In the genomic region with DNA sequence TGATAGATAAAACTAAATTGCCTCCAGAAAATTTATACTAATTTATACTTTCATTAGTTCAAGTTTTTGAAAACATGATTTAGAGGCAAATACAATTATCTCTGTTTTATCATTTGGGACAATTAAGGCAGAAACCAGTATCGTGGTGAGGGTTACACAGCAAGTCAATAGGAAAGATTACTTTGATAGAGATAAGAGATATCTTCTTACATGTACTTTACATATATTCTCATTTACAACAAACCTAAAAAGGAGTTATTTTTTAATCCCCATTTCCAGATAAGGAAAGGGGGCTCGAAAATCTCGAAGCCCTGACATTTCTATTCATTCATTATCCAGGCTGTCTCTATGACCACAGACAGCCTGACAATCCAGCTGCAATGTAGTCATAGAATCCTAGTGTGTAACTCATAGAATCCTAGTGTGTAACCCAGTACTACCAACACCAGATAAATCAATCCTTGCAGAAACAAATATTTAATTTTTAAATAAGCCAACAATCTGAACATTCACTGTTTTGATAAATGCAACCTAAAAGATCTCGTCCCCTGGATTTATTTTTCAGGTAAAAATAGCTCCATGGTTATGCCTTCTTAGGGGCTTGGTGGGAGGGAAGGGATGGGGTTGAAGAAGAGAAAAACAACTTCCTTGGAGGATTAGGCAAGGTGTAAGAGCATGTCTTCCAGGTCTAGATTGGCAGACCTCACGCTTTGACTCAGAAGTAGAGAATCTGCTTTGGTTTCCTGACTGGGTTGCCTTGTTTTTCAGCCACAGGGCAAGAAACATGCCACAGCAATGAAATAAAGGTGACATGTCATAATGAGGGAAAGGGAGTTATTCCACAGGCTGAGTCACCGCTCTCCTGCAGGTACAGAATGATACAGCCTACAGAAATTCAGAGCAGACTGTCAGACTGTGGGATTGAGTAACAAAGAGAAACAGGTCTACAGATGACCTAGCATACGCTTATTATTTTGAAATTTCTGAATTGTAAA, we compare ENCODE assay signal across 10 cellular contexts. TPM values are rescaled to one million over a fixed set of nuclear protein-coding genes. Genes with fewer than 3 reads are reported as not detected.
DNase-seq lines count a peak whose midpoint lies in the region; ATAC-seq and TF ChIP-seq lines count a peak whose summit lies in the region.
"Had no signal": no experiment of that assay in that cellular context is flagged by ENCODE, and none has a peak within 500 bp of the region (broad histone marks: within the 10 kb centered on the region; RNA-seq: fewer than 3 reads in every experiment).

No MANE protein-coding gene starts in this region.

- TF ChIP-seq CTCF in WERI-Rb-1 (IDR thresholded peaks at IDR 0.05; ENCODE audit: low read depth, low read length) (no peak), uterus (IDR thresholded peaks at IDR 0.05) (no peak)

- intact Hi-C loops in uterus (cut with DNase I; ENCODE audit: low total_unique reads) = no loop called here

- H3K36me3 ChIP-seq in WERI-Rb-1 (no peaks in the 10 kb centered on the region), uterus (no peaks in the 10 kb centered on the region)
- H3K36me3 ChIP-seq: vagina had no signal

- H3K27me3 ChIP-seq in WERI-Rb-1 (ENCODE audit: insufficient read depth, low read depth, severe bottlenecking) (no peaks in the 10 kb centered on the region), uterus (no peaks in the 10 kb centered on the region)
- H3K27me3 ChIP-seq: vagina had no signal

- H3K9me3 ChIP-seq in WERI-Rb-1 (ENCODE audit: severe bottlenecking) (peaks cover 5% of the 10 kb centered on the region), uterus (no peaks in the 10 kb centered on the region)
- H3K9me3 ChIP-seq: vagina had no signal

- H3K4me1 ChIP-seq in uterus = no peaks in the 10 kb centered on the region

- H3K27ac ChIP-seq in WERI-Rb-1 = no peak overlapping the region
- peak overlapping the region; percentile 30 to 63 for H3K27ac ChIP-seq in uterus

- TF ChIP-seq POLR2A in uterus (IDR thresholded peaks at IDR 0.05) = no peak

- ATAC-seq in HG03175 (IDR thresholded peaks at IDR 0.05; ENCODE audit: unreplicated experiment) (no peak), GM21423 (IDR thresholded peaks at IDR 0.05; ENCODE audit: unreplicated experiment) (no peak)

- DNase-seq in stimulated activated CD4-positive, alpha-beta T cell treated with anti-CD3 and anti-CD28 coated beads, Interleukin-1b, Interleukin-23, amount 100 ng/mL, for 48 hours = peak; percentile 40
- DNase-seq in stimulated activated CD4-positive, alpha-beta T cell treated with anti-CD3 and anti-CD28 coated beads, Interleukin-4, amount 100 ng/mL, for 1 hour = no peak
- DNase-seq in WERI-Rb-1 (peak; percentile 7), islet precursor cell (peak; percentile 96), uterus (peak in 1 of 2 donors; percentile 76), NCI-H1417 treated with DMSO at 0.1 percent for 48 hours (lab: John Stamatoyannopoulos, UW) (no peak)
- DNase-seq: activated T-cell treated with anti-CD3 and anti-CD28 coated beads, Interleukin-2, amount 50 U/mL, for 4 hours had no signal

- H3K4me3 ChIP-seq in WERI-Rb-1 (ENCODE audit: low read depth, low read length) = no peak overlapping the region
- no peak overlapping the region for H3K4me3 ChIP-seq in uterus
- H3K4me3 ChIP-seq: vagina had no signal

RNA-seq across cellular contexts. Expression of a gene that starts 45.6 kb away (rescaled TPM):
- total RNA-seq in uterus = 100 to 1,000 TPM in 3 of 4 donors, 10 to 100 TPM in 1; 56.8 to 182 (median 124) TPM

Comparison
In these comparisons a context has a peak if more than half of its experiments do, and no peak if none do; other contexts are left out.
1. DNase-seq: peak in stimulated activated CD4-positive, alpha-beta T cell treated with anti-CD3 and anti-CD28 coated beads, Interleukin-1b, Interleukin-23, amount 100 ng/mL, for 48 hours (single experiment), WERI-Rb-1 (single experiment) and islet precursor cell (single experiment); none in stimulated activated CD4-positive, alpha-beta T cell treated with anti-CD3 and anti-CD28 coated beads, Interleukin-4, amount 100 ng/mL, for 1 hour (single experiment) and NCI-H1417 treated with DMSO at 0.1 percent for 48 hours (single experiment).